Comparison of ENCODE assay signal across 2 cellular contexts in the genomic region with DNA sequence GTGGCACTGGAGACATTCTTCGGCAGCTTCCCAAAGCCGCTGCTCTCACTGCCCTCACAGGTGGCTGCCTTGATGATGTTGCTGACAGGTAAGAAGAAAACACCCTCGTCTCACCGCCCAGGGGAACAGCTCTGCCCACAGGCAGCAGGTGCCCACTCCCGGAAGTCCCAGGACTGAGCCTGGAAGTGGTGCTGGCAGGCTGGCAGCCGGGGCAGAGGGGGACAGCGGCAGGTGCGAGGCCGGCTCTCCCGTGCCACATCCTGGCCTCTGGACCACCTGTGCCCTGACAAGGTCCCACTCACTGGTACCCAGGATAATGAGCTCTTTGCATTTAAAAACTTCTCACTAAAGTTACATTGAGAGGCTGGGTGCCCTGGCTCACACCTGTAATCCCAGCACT.
TF ChIP-seq lines count a peak whose summit lies in the region.

No MANE protein-coding gene starts in this region.

TF ChIP-seq in HepG2, 621 proteins besides CTCF, POLR2A, EP300 and RAD21:
- TF ChIP-seq IRX3 (CRISPR knock-in tag; IDR thresholded peaks at IDR 0.05; ENCODE audit: borderline replicate concordance, low read depth): no peak
- 0 out of 2 replicates have a peak, but pooled peaks have one; percentile 36 for TF ChIP-seq HNRNPL (IDR thresholded peaks at IDR 0.05; ENCODE audit: low read depth, low read length)

TF ChIP-seq in WTC11, 78 proteins besides CTCF, POLR2A, EP300 and RAD21:
- TF ChIP-seq TEAD1 (CRISPR knock-in tag; IDR thresholded peaks at IDR 0.05): no peak
- TF ChIP-seq GABPB1 (CRISPR knock-in tag; IDR thresholded peaks at IDR 0.05): no peak
- no peak for TF ChIP-seq ZBTB21 (CRISPR knock-in tag; IDR thresholded peaks at IDR 0.05; ENCODE audit: borderline replicate concordance)
- no peak for TF ChIP-seq RORB (CRISPR knock-in tag; IDR thresholded peaks at IDR 0.05)
- TF ChIP-seq SOX15 (CRISPR knock-in tag; IDR thresholded peaks at IDR 0.05): no peak
- TF ChIP-seq, protein P1, sequence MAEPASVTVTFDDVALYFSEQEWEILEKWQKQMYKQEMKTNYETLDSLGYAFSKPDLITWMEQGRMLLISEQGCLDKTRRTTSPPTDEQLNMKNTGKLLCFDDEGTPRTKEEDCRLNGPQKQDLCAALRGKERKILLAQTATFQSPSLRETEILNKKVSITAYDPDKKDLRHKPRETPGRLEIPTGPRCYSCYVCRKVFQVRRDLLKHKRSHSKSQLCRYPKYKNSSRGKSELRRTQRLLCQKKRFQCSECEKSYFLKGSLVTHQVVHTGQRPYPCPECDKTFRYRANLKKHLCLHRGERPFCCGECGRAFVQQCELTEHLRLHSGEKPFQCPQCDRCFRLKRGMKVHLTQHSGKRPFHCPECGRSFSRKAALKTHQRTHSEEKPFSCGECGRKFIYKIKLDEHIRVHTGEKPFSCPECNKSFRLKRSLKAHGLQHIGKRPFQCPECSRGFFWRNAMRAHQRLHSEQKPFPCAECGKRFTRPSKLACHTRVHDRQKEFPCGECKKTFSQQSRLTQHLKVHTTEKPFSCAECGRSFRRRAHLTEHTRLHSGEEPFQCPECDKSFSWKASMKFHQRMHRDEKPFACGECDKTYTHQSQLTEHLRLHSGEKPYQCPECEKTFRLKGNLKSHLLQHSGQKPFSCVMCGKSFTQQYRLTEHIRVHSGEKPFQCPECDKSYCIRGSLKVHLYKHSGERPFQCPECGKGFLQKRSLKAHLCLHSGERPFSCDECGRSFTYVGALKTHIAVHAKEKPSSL (CRISPR knock-in tag; conservative IDR thresholded peaks at IDR 0.05): no peak
- TF ChIP-seq MAX (CRISPR knock-in tag; IDR thresholded peaks at IDR 0.05): no peak
- TF ChIP-seq ZNF263 (CRISPR knock-in tag; IDR thresholded peaks at IDR 0.05; ENCODE audit: low read depth): no peak
- TF ChIP-seq, protein P2, sequence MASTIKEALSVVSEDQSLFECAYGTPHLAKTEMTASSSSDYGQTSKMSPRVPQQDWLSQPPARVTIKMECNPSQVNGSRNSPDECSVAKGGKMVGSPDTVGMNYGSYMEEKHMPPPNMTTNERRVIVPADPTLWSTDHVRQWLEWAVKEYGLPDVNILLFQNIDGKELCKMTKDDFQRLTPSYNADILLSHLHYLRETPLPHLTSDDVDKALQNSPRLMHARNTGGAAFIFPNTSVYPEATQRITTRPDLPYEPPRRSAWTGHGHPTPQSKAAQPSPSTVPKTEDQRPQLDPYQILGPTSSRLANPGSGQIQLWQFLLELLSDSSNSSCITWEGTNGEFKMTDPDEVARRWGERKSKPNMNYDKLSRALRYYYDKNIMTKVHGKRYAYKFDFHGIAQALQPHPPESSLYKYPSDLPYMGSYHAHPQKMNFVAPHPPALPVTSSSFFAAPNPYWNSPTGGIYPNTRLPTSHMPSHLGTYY (CRISPR knock-in tag; IDR thresholded peaks at IDR 0.05): no peak
- TF ChIP-seq ARID4B (CRISPR knock-in tag; IDR thresholded peaks at IDR 0.05; ENCODE audit: borderline replicate concordance): no peak
- TF ChIP-seq SMAD3 (CRISPR knock-in tag; IDR thresholded peaks at IDR 0.05; ENCODE audit: borderline replicate concordance): no peak
- TF ChIP-seq JUN (CRISPR knock-in tag; IDR thresholded peaks at IDR 0.05): no peak
- TF ChIP-seq ATF3 (CRISPR knock-in tag; conservative IDR thresholded peaks at IDR 0.05): no peak
- no peak for TF ChIP-seq E2F4 (CRISPR knock-in tag; IDR thresholded peaks at IDR 0.05; ENCODE audit: borderline replicate concordance, low read depth)
